In genomic region chr19:39497850-39498261, GRCh38 we compare ENCODE assay signal across 8 cellular contexts. TPM values are rescaled to one million over a fixed set of nuclear protein-coding genes. Genes with fewer than 3 reads are reported as not detected.
DNase-seq lines count a peak whose midpoint lies in the region; ATAC-seq and TF ChIP-seq lines count a peak whose summit lies in the region.

No MANE protein-coding gene starts in this region.

- H3K36me3 Mint-ChIP-seq in mesothelial cell of epicardium, result peaks cover 1% of the 10 kb centered on the region

- TF ChIP-seq RAD21 in Ishikawa (IDR thresholded peaks at IDR 0.05; ENCODE audit: low read depth), result peak; percentile 38; the same call in 1 of the 2 replicates

- no peak overlapping the region for H3K27ac Mint-ChIP-seq in mesothelial cell of epicardium

- DNase-seq in DMS53 treated with DMSO at 0.1 percent for 48 hours (lab: John Stamatoyannopoulos, UW; ENCODE audit: unreplicated experiment) (peak; percentile 93), OCI-M1 (lab: John Stamatoyannopoulos, UW) (peak; percentile 79), cerebellar cortex (ENCODE audit: low spot score) (peak; percentile 42), mesothelial cell of epicardium (ENCODE audit: low spot score in 2 of 2, unreplicated experiment in 2 of 2) (peak in 1 of 2 experiments; percentile 56)

- H3K9me3 Mint-ChIP-seq in mesothelial cell of epicardium, result no peaks in the 10 kb centered on the region

- H3K4me3 Mint-ChIP-seq in mesothelial cell of epicardium, result peak overlapping the region; percentile 45

- ATAC-seq in GM21529 (IDR thresholded peaks at IDR 0.05; ENCODE audit: unreplicated experiment), result no peak
- ATAC-seq in HG02870 (IDR thresholded peaks at IDR 0.05; ENCODE audit: unreplicated experiment), result no peak
- no peak for ATAC-seq in HG03439 (IDR thresholded peaks at IDR 0.05; ENCODE audit: unreplicated experiment)

- TF ChIP-seq CTCF in mesothelial cell of epicardium (IDR thresholded peaks at IDR 0.05; ENCODE audit: unreplicated experiment), result no peak

- H3K27me3 Mint-ChIP-seq in mesothelial cell of epicardium (ENCODE audit: low read depth), result peaks cover 71% of the 10 kb centered on the region

- TF ChIP-seq EP300 in Ishikawa (IDR thresholded peaks at IDR 0.05; ENCODE audit: borderline replicate concordance), result no peak

- H3K4me1 Mint-ChIP-seq in mesothelial cell of epicardium, result peaks cover 14% of the 10 kb centered on the region

TF ChIP-seq in Ishikawa, 13 proteins besides CTCF, POLR2A, EP300 and RAD21:
- TF ChIP-seq TCF12 (IDR thresholded peaks at IDR 0.05; ENCODE audit: low read depth) (no peak), TAF1 (IDR thresholded peaks at IDR 0.05; ENCODE audit: low read depth) (no peak), ZBTB7A (IDR thresholded peaks at IDR 0.05; ENCODE audit: low read depth) (no peak), NFIC (IDR thresholded peaks at IDR 0.05) (no peak), MAX (IDR thresholded peaks at IDR 0.05) (no peak), FOXM1 (IDR thresholded peaks at IDR 0.05; ENCODE audit: borderline replicate concordance, low read depth) (no peak), CEBPB (IDR thresholded peaks at IDR 0.05) (no peak)
- TF ChIP-seq, protein P1, sequence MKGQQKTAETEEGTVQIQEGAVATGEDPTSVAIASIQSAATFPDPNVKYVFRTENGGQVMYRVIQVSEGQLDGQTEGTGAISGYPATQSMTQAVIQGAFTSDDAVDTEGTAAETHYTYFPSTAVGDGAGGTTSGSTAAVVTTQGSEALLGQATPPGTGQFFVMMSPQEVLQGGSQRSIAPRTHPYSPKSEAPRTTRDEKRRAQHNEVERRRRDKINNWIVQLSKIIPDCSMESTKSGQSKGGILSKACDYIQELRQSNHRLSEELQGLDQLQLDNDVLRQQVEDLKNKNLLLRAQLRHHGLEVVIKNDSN (IDR thresholded peaks at IDR 0.05), result no peak

RNA-seq across cellular contexts. Expression of gene DLL3, which starts 0.9 kb away (rescaled TPM):
- 0.40 to 0.53 TPM (median 0.50 TPM) in 3 replicates for total RNA-seq in mesothelial cell of epicardium

RNA-seq across cellular contexts. Expression of gene SELENOV, which starts 17.1 kb away (rescaled TPM):
- total RNA-seq in mesothelial cell of epicardium, result 0.60 to 0.81 TPM (median 0.78 TPM) in 3 replicates

RNA-seq across cellular contexts. Expression of gene TIMM50, which starts 17.2 kb away (rescaled TPM):
- total RNA-seq in mesothelial cell of epicardium, result 69.3 to 78.9 TPM (median 70.7 TPM) in 3 replicates

RNA-seq across cellular contexts. Expression of gene EID2B, which starts 34.8 kb away (rescaled TPM):
- total RNA-seq in mesothelial cell of epicardium, result 2.6 to 4.0 TPM (median 2.8 TPM) in 3 replicates

RNA-seq across cellular contexts. Expression of gene EID2, which starts 42.1 kb away (rescaled TPM):
- total RNA-seq in mesothelial cell of epicardium, result 18.8 to 22.6 TPM (median 19.7 TPM) in 3 replicates
